ENCODE assay signal across 8 cellular contexts in the genomic region with DNA sequence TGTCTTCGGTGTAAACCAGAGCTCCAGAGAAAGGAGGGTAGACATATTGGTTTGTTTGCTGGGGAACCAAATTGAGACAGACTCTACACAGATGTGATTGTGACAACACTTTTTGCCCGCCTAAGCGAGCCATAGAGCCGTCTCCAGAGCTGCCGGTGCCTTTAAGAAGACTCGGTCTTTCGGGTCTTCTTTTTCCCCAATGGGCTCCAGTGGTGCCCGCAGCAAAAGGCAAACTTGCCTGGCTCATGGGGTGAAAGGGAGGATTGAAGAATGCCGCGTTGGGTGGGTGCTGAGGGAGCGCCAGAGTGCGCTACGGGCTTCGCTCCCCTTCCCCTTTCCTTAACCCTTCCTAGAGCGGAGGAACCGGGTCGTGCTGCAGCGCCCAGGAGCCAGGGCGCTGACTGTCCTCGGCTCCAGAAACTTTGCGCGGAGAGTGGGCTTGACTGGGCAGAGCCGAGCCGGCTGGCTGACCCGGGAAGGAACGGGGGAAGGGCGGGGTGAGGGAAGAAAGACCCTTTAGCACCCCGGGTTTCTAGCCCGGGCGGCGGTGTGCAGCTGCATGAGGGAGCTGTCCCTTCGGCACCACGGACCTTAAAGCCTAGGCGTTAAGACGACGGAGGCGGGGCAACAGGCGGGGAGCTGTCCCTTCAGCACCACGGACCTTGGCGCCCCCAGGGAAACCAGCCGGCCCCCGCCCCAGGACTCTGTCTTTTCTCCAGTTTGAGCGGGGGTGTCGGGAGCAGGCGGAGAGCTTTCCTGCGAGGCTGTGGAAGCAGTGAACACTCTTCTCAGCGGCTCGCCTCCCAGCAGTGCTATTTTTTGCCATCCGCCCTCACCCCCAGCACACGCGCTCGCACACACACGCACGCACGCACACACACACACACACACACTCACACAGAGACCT. TPM values are rescaled to one million over a fixed set of nuclear protein-coding genes. Genes with fewer than 3 reads are reported as not detected.
DNase-seq lines count a peak whose midpoint lies in the region; ATAC-seq and TF ChIP-seq lines count a peak whose summit lies in the region.

Gene CACNG3, plus strand, starts transcription at position 890 of the 907 bp plus-strand sequence. CDS start 420 bp downstream, outside the sequence.

- H3K9me3 ChIP-seq in colonic mucosa, result no peaks in the 10 kb centered on the region

- peaks cover 61% of the 10 kb centered on the region for H3K27me3 Mint-ChIP-seq in activated B cell treated with CpG ODN at 0.5 μM for 24 hours
- H3K27me3 Mint-ChIP-seq in mesothelial cell of epicardium (ENCODE audit: low read depth), result peaks cover 85% of the 10 kb centered on the region

- no peak within 1 kb of the TSS for H3K27ac Mint-ChIP-seq in activated B cell treated with CpG ODN at 0.5 μM for 24 hours
- no peak within 1 kb of the TSS for H3K27ac Mint-ChIP-seq in mesothelial cell of epicardium

- H3K36me3 Mint-ChIP-seq in activated B cell treated with CpG ODN at 0.5 μM for 24 hours (ENCODE audit: low read depth) (no peaks in the 10 kb centered on the region), mesothelial cell of epicardium (no peaks in the 10 kb centered on the region)

- no peak within 1 kb of the TSS for H3K4me3 ChIP-seq in colonic mucosa

- DNase-seq in NCI-H748 (lab: John Stamatoyannopoulos, UW; ENCODE audit: unreplicated experiment), result peak; percentile 2
- no peak for DNase-seq in NCI-H748 treated with DMSO at 0.1 percent for 48 hours (lab: John Stamatoyannopoulos, UW)
- DNase-seq in activated B cell treated with CpG ODN at 0.5 μM for 24 hours, result peak; percentile 40
- peak; percentile 31 for DNase-seq in colonic mucosa
- DNase-seq in mesothelial cell of epicardium (ENCODE audit: low spot score in 2 of 2, unreplicated experiment in 2 of 2), result peak; percentile 74 to 86
- no peak for DNase-seq in NCI-H2081 treated with DMSO at 0.1 percent for 48 hours (lab: John Stamatoyannopoulos, UW)

- H3K27ac ChIP-seq in colonic mucosa, result no peak within 1 kb of the TSS
- H3K27ac ChIP-seq in temporal lobe (ENCODE audit: low read depth, low read length), result peak within 1 kb of the TSS; percentile 54

- H3K36me3 ChIP-seq in colonic mucosa, result no peaks in the 10 kb centered on the region

- intact Hi-C loops in activated B cell treated with CpG ODN at 0.5 μM for 24 hours (cut with micrococcal nuclease), result no loop called here
- intact Hi-C loops in colonic mucosa (cut with DNase I), result no loop called here

- CTCF ChIA-PET in activated B cell treated with CpG ODN at 0.5 μM for 24 hours (lab: Charles Lee), result interaction anchor here (0.8 to 5.7 kb wide), 2 partner anchors 183 to 211 kb away, joined by 3 to 74 read pairs; no protein-coding TSS in a partner anchor

- H3K9me3 Mint-ChIP-seq in activated B cell treated with CpG ODN at 0.5 μM for 24 hours (no peaks in the 10 kb centered on the region), mesothelial cell of epicardium (no peaks in the 10 kb centered on the region)

- H3K4me1 Mint-ChIP-seq in activated B cell treated with CpG ODN at 0.5 μM for 24 hours, result peaks cover 6% of the 10 kb centered on the region
- no peaks in the 10 kb centered on the region for H3K4me1 Mint-ChIP-seq in mesothelial cell of epicardium

- POLR2A ChIA-PET in activated B cell treated with CpG ODN at 0.5 μM for 24 hours (lab: Charles Lee), result no interaction called here

- H3K27me3 ChIP-seq in colonic mucosa, result no peaks in the 10 kb centered on the region

- peak; percentile 83 for ATAC-seq in activated B cell treated with CpG ODN at 0.5 μM for 24 hours (ENCODE audit: low read depth)
- no peak for ATAC-seq in GM21619 (IDR thresholded peaks at IDR 0.05; ENCODE audit: unreplicated experiment)

- no peaks in the 10 kb centered on the region for H3K4me1 ChIP-seq in colonic mucosa

- no peak within 1 kb of the TSS for H3K9ac ChIP-seq in colonic mucosa (ENCODE audit: low read depth in 2 of 2, low read length in 2 of 2)

- no peak for TF ChIP-seq CTCF in activated B cell treated with CpG ODN at 0.5 μM for 24 hours (IDR thresholded peaks at IDR 0.05)
- TF ChIP-seq CTCF in colonic mucosa (IDR thresholded peaks at IDR 0.05), result no peak
- TF ChIP-seq CTCF in mesothelial cell of epicardium (IDR thresholded peaks at IDR 0.05; ENCODE audit: unreplicated experiment), result no peak

- H3K4me3 Mint-ChIP-seq in activated B cell treated with CpG ODN at 0.5 μM for 24 hours, result no peak within 1 kb of the TSS
- no peak within 1 kb of the TSS for H3K4me3 Mint-ChIP-seq in mesothelial cell of epicardium

RNA-seq across cellular contexts. Expression of gene CACNG3, which starts in this region (rescaled TPM):
- not detected in 2 replicates for total RNA-seq in activated B cell treated with CpG ODN at 0.5 μM for 24 hours
- total RNA-seq in colonic mucosa, result not detected
- 0.09 TPM in 1 of 3 replicates, not detected in the others for total RNA-seq in mesothelial cell of epicardium
- 5.2 TPM for total RNA-seq in temporal lobe

Comparison
In these comparisons a context has a peak if more than half of its experiments do, and no peak if none do; other contexts are left out.
1. Peak in DNase-seq and ATAC-seq in activated B cell treated with CpG ODN at 0.5 μM for 24 hours; RNA of the gene not detected or under 1 TPM.
2. Peak in DNase-seq in colonic mucosa; RNA of the gene not detected or under 1 TPM.
3. Peak in DNase-seq in mesothelial cell of epicardium; RNA of the gene not detected or under 1 TPM.